Comparison of ENCODE assay signal across 37 cellular contexts in the genomic region with DNA sequence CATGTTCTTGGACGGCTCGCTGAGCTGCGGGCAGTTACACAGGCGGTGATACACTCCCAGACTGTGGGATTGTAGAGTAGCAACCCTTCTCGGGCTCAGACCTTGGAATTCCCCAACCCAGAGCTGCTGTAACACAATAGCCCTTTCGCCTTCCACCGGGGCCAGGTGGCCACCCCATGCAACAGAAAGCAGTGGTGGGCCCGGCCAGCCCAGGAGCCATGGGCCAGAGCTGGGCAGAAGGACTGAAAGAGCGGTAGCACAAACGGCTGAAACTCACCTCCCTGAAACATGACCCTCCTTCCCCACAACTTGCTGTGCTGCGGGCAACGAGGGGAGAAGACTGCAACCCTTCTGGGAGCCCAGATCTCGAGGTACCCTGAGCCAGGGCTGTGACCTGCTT.
"Had no signal": no experiment of that assay in that cellular context is flagged by ENCODE, and none has a peak within 500 bp of the region (broad histone marks: within the 10 kb centered on the region; RNA-seq: fewer than 3 reads in every experiment).

No MANE protein-coding gene starts in this region.

- H3K27me3 ChIP-seq: adrenal gland, ascending aorta, breast epithelium, cardiac muscle cell, dorsolateral prefrontal cortex, foreskin keratinocyte, gastrocnemius medialis had no signal

- H3K4me1 ChIP-seq: adrenal gland, ascending aorta, breast epithelium, gastrocnemius medialis had no signal

- H3K36me3 ChIP-seq: adrenal gland, ascending aorta, breast epithelium, cardiac muscle cell, gastrocnemius medialis, WERI-Rb-1 had no signal

- ATAC-seq: activated CD8-positive, alpha-beta memory T cell treated with anti-CD3 and anti-CD28 coated beads, Interleukin-2, amount 10 ng/mL, durations not matched to agents 7 days and 5 days; activated CD8-positive, alpha-beta T cell treated with anti-CD3 and anti-CD28 coated beads, Interleukin-2, amount 10 ng/mL, durations not matched to agents 7 days and 5 days; activated naive CD8-positive, alpha-beta T cell treated with anti-CD3 and anti-CD28 coated beads, Interleukin-2, amount 50 U/mL, for 24 hours; esophagus mucosa; foreskin keratinocyte; gastrocnemius medialis had no signal

- H3K9me3 ChIP-seq: adrenal gland, ascending aorta, breast epithelium, gastrocnemius medialis had no signal

- H3K4me3 Mint-ChIP-seq: activated B cell treated with CpG ODN at 0.5 μM for 24 hours; activated CD4-positive, alpha-beta memory T cell treated with anti-CD3 and anti-CD28 coated beads for 36 hours; activated CD8-positive, alpha-beta memory T cell treated with anti-CD3 and anti-CD28 coated beads, Interleukin-2, amount 10 ng/mL, durations not matched to agents 7 days and 5 days; activated CD8-positive, alpha-beta T cell treated with anti-CD3 and anti-CD28 coated beads, Interleukin-2, amount 10 ng/mL, durations not matched to agents 7 days and 5 days; activated naive CD4-positive, alpha-beta T cell treated with anti-CD3 and anti-CD28 coated beads for 36 hours; activated naive CD4-positive, alpha-beta T cell treated with anti-CD3 and anti-CD28 coated beads, Interleukin-2, amount 50 U/mL, for 24 hours; activated naive CD8-positive, alpha-beta T cell treated with anti-CD3 and anti-CD28 coated beads for 36 hours; activated naive CD8-positive, alpha-beta T cell treated with anti-CD3 and anti-CD28 coated beads, Interleukin-2, amount 50 U/mL, for 24 hours; activated T-helper 1 cell treated with anti-CD3 and anti-CD28 coated beads, Interleukin-12 subunit alpha, Interleukin-12 subunit beta, Interleukin-2, Interleukin-4 antibody, amounts not matched to agents 30 ng/mL and 10 ng/mL and 1 ng/mL, durations not matched to agents 14 hours and 24 hours and 36 hours; brain; central memory CD8-positive, alpha-beta T cell; dendritic cell treated with granulocyte-macrophage colony-stimulating factor and Interleukin-4, amounts not matched to agents 40 ng/mL and 50 ng/mL, for 4 days; endodermal cell; T-cell; T-helper 1 cell treated with Interleukin-12 subunit alpha and Interleukin-12 subunit beta and Interleukin-4 antibody, amounts not matched to agents 30 μg/mL and 1 μg/mL, for 36 hours; T-helper 2 cell treated with Interferon-gamma antibody and Interleukin-4, amounts not matched to agents 5 μg/mL and 100 μg/mL, for 36 hours had no signal

- H3K4me1 Mint-ChIP-seq: activated B cell treated with CpG ODN at 0.5 μM for 24 hours; activated CD8-positive, alpha-beta memory T cell treated with anti-CD3 and anti-CD28 coated beads, Interleukin-2, amount 10 ng/mL, durations not matched to agents 7 days and 5 days; activated naive CD4-positive, alpha-beta T cell treated with anti-CD3 and anti-CD28 coated beads, Interleukin-2, amount 50 U/mL, for 24 hours; activated naive CD8-positive, alpha-beta T cell treated with anti-CD3 and anti-CD28 coated beads for 36 hours; activated naive CD8-positive, alpha-beta T cell treated with anti-CD3 and anti-CD28 coated beads, Interleukin-2, amount 50 U/mL, for 24 hours; central memory CD8-positive, alpha-beta T cell; T-cell had no signal

- H3K27ac Mint-ChIP-seq: activated B cell treated with CpG ODN at 0.5 μM for 24 hours; activated CD4-positive, alpha-beta memory T cell treated with anti-CD3 and anti-CD28 coated beads for 36 hours; activated CD8-positive, alpha-beta memory T cell treated with anti-CD3 and anti-CD28 coated beads, Interleukin-2, amount 10 ng/mL, durations not matched to agents 7 days and 5 days; activated CD8-positive, alpha-beta T cell treated with anti-CD3 and anti-CD28 coated beads, Interleukin-2, amount 10 ng/mL, durations not matched to agents 7 days and 5 days; activated naive CD4-positive, alpha-beta T cell treated with anti-CD3 and anti-CD28 coated beads for 36 hours; activated naive CD4-positive, alpha-beta T cell treated with anti-CD3 and anti-CD28 coated beads, Interleukin-2, amount 50 U/mL, for 24 hours; activated naive CD8-positive, alpha-beta T cell treated with anti-CD3 and anti-CD28 coated beads for 36 hours; activated naive CD8-positive, alpha-beta T cell treated with anti-CD3 and anti-CD28 coated beads, Interleukin-2, amount 50 U/mL, for 24 hours; activated T-helper 1 cell treated with anti-CD3 and anti-CD28 coated beads, Interleukin-12 subunit alpha, Interleukin-12 subunit beta, Interleukin-2, Interleukin-4 antibody, amounts not matched to agents 30 ng/mL and 10 ng/mL and 1 ng/mL, durations not matched to agents 14 hours and 24 hours and 36 hours; activated T-helper 2 cell treated with anti-CD3 and anti-CD28 coated beads, Interferon-gamma antibody, Interleukin-2, Interleukin-4, amounts not matched to agents 10 μg/mL and 5 μg/mL and 100 μg/mL, durations not matched to agents 14 hours and 24 hours and 36 hours; brain; dendritic cell treated with granulocyte-macrophage colony-stimulating factor and Interleukin-4, amounts not matched to agents 40 ng/mL and 50 ng/mL, for 4 days; endodermal cell; T-cell; T-helper 1 cell treated with Interleukin-12 subunit alpha and Interleukin-12 subunit beta and Interleukin-4 antibody, amounts not matched to agents 30 μg/mL and 1 μg/mL, for 36 hours; T-helper 2 cell treated with Interferon-gamma antibody and Interleukin-4, amounts not matched to agents 5 μg/mL and 100 μg/mL, for 36 hours had no signal

- DNase-seq: activated B cell treated with CpG ODN at 0.5 μM for 24 hours; activated CD4-positive, alpha-beta memory T cell treated with anti-CD3 and anti-CD28 coated beads for 36 hours; activated CD4-positive, alpha-beta T cell treated with anti-CD3 and anti-CD28 coated beads for 48 hours; activated CD8-positive, alpha-beta memory T cell treated with anti-CD3 and anti-CD28 coated beads, Interleukin-2, amount 10 ng/mL, durations not matched to agents 7 days and 5 days; activated CD8-positive, alpha-beta memory T cell treated with anti-CD3 and anti-CD28 coated beads, Interleukin-2, amount 50 U/mL, for 4 hours; activated CD8-positive, alpha-beta T cell treated with anti-CD3 and anti-CD28 coated beads, Interleukin-2, amount 10 ng/mL, durations not matched to agents 7 days and 5 days; activated effector memory CD4-positive, alpha-beta T cell treated with anti-CD3 and anti-CD28 coated beads, Interleukin-2, amount 50 U/mL, for 16 hours; activated naive CD4-positive, alpha-beta T cell treated with anti-CD3 and anti-CD28 coated beads for 36 hours; activated naive CD8-positive, alpha-beta T cell treated with anti-CD3 and anti-CD28 coated beads for 36 hours; activated naive CD8-positive, alpha-beta T cell treated with anti-CD3 and anti-CD28 coated beads, Interleukin-2, amount 50 U/mL, for 24 hours; activated T-cell treated with anti-CD3 and anti-CD28 coated beads, Interleukin-2, amount 50 U/mL, for 1 hour; activated T-cell treated with anti-CD3 and anti-CD28 coated beads, Interleukin-2, amount 50 U/mL, for 48 hours; adrenal gland; amygdala; effector memory CD4-positive, alpha-beta T cell; foreskin keratinocyte; gastrocnemius medialis; glutamatergic neuron; SW 1271; T1000; WERI-Rb-1 had no signal

- H3K4me3 ChIP-seq: adrenal gland, ascending aorta, breast epithelium, cardiac muscle cell, coronary artery, dorsolateral prefrontal cortex, gastrocnemius medialis had no signal

- H3K36me3 Mint-ChIP-seq: activated CD4-positive, alpha-beta memory T cell treated with anti-CD3 and anti-CD28 coated beads for 36 hours; activated CD8-positive, alpha-beta memory T cell treated with anti-CD3 and anti-CD28 coated beads, Interleukin-2, amount 10 ng/mL, durations not matched to agents 7 days and 5 days; activated naive CD4-positive, alpha-beta T cell treated with anti-CD3 and anti-CD28 coated beads, Interleukin-2, amount 50 U/mL, for 24 hours; activated naive CD8-positive, alpha-beta T cell treated with anti-CD3 and anti-CD28 coated beads for 36 hours; brain; T-cell had no signal

- H3K9me3 Mint-ChIP-seq: activated naive CD4-positive, alpha-beta T cell treated with anti-CD3 and anti-CD28 coated beads, Interleukin-2, amount 50 U/mL, for 24 hours; activated naive CD8-positive, alpha-beta T cell treated with anti-CD3 and anti-CD28 coated beads for 36 hours; central memory CD8-positive, alpha-beta T cell; endodermal cell had no signal

- H3K27ac ChIP-seq: adrenal gland, ascending aorta, breast epithelium, cardiac muscle cell, coronary artery, dorsolateral prefrontal cortex, foreskin keratinocyte, gastrocnemius medialis, WERI-Rb-1 had no signal
